In genomic region chr5:80668016-80668969, GRCh38 we compare ENCODE assay signal across 12 cellular contexts. TPM values are rescaled to one million over a fixed set of nuclear protein-coding genes. Genes with fewer than 3 reads are reported as not detected.
DNase-seq lines count a peak whose midpoint lies in the region; ATAC-seq and TF ChIP-seq lines count a peak whose summit lies in the region.
"Had no signal": no experiment of that assay in that cellular context is flagged by ENCODE, and none has a peak within 500 bp of the region (broad histone marks: within the 10 kb centered on the region; RNA-seq: fewer than 3 reads in every experiment).

No MANE protein-coding gene starts in this region.

- H3K9ac ChIP-seq in endodermal cell (ENCODE audit: extremely low read depth, low read length, poor library complexity, severe bottlenecking), result no peak overlapping the region
- no peak overlapping the region for H3K9ac ChIP-seq in subcutaneous abdominal adipose tissue (ENCODE audit: low read length in 5 of 5)
- H3K9ac ChIP-seq: parathyroid adenoma had no signal

- POLR2A ChIA-PET in activated CD4-positive, alpha-beta T cell treated with anti-CD3 and anti-CD28 coated beads for 36 hours (lab: Charles Lee), result interaction anchor here (1.4 kb wide), 1 partner anchor 34 kb away, joined by 8 read pairs; no protein-coding TSS in a partner anchor

- H3K4me3 Mint-ChIP-seq in activated CD4-positive, alpha-beta T cell treated with anti-CD3 and anti-CD28 coated beads for 36 hours, result no peak overlapping the region
- H3K4me3 Mint-ChIP-seq in endodermal cell, result no peak overlapping the region

- H3K4me3 ChIP-seq in endodermal cell (ENCODE audit: low read length) (no peak overlapping the region), subcutaneous abdominal adipose tissue (ENCODE audit: low read depth in 1 of 5, low read length in 5 of 5) (no peak overlapping the region)

- no peaks in the 10 kb centered on the region for H3K27me3 Mint-ChIP-seq in activated CD4-positive, alpha-beta T cell treated with anti-CD3 and anti-CD28 coated beads for 36 hours
- no peaks in the 10 kb centered on the region for H3K27me3 Mint-ChIP-seq in endodermal cell (ENCODE audit: insufficient read depth)

- no peak for TF ChIP-seq CTCF in endodermal cell (conservative IDR thresholded peaks at IDR 0.05)

- 90 to 98% methylated on average over 6 to 16 of the region's 16 CpGs for WGBS in endodermal cell (ENCODE audit: insufficient coverage in 1 of 2, insufficient read length in 1 of 2), 2 experiments

- ATAC-seq in activated CD4-positive, alpha-beta T cell treated with anti-CD3 and anti-CD28 coated beads for 36 hours, result peak; percentile 62
- peak; percentile 82 for ATAC-seq in HG02870 (IDR thresholded peaks at IDR 0.05; ENCODE audit: unreplicated experiment)
- ATAC-seq: Panc1 had no signal

- H3K27me3 ChIP-seq in endodermal cell (ENCODE audit: control insufficient read depth, insufficient read depth, low read length, poor library complexity, severe bottlenecking) (no peaks in the 10 kb centered on the region), subcutaneous abdominal adipose tissue (ENCODE audit: control insufficient read depth in 5 of 5, insufficient read depth in 4 of 5, low read length in 5 of 5) (no peaks in the 10 kb centered on the region)

- DNase-seq in activated CD4-positive, alpha-beta T cell treated with anti-CD3 and anti-CD28 coated beads for 36 hours, result peak; percentile 14
- no peak for DNase-seq in activated CD4-positive, alpha-beta T cell treated with anti-CD3 and anti-CD28 coated beads for 1 hour
- DNase-seq in endodermal cell (peak; percentile 53), NCI-H526 treated with DMSO at 0.1 percent for 48 hours (lab: John Stamatoyannopoulos, UW) (no peak), NCI-H2029 (lab: John Stamatoyannopoulos, UW) (no peak), kidney glomerular epithelial cell (lab: John Stamatoyannopoulos, UW) (no peak)
- DNase-seq: activated CD8-positive, alpha-beta memory T cell treated with anti-CD3 and anti-CD28 coated beads for 24 hours; IMR-90 had no signal

- H3K9me3 ChIP-seq in endodermal cell (ENCODE audit: control insufficient read depth, low read length) (no peaks in the 10 kb centered on the region), subcutaneous abdominal adipose tissue (ENCODE audit: control insufficient read depth in 5 of 5, low read length in 5 of 5) (no peaks in the 10 kb centered on the region)

- H3K27ac ChIP-seq in endodermal cell (ENCODE audit: low read depth, low read length) (no peak overlapping the region), subcutaneous abdominal adipose tissue (ENCODE audit: low read depth, low read length) (peak overlapping the region; percentile 87)
- H3K27ac ChIP-seq: parathyroid adenoma had no signal

- H3K27ac Mint-ChIP-seq in activated CD4-positive, alpha-beta T cell treated with anti-CD3 and anti-CD28 coated beads for 36 hours, result no peak overlapping the region
- no peak overlapping the region for H3K27ac Mint-ChIP-seq in endodermal cell

- CTCF ChIA-PET in activated CD4-positive, alpha-beta T cell treated with anti-CD3 and anti-CD28 coated beads for 36 hours (lab: Charles Lee), result interaction anchor here (0.6 to 2.7 kb wide), 5 partner anchors 12 to 532 kb away, joined by 3 to 10 read pairs (median 4); partner anchors contain the start of genes DHFR and MSH3

- H3K4me1 Mint-ChIP-seq in activated CD4-positive, alpha-beta T cell treated with anti-CD3 and anti-CD28 coated beads for 36 hours, result peaks cover 12% of the 10 kb centered on the region
- no peaks in the 10 kb centered on the region for H3K4me1 Mint-ChIP-seq in endodermal cell

- H3K9me3 Mint-ChIP-seq in activated CD4-positive, alpha-beta T cell treated with anti-CD3 and anti-CD28 coated beads for 36 hours (ENCODE audit: low read depth), result no peaks in the 10 kb centered on the region
- no peaks in the 10 kb centered on the region for H3K9me3 Mint-ChIP-seq in endodermal cell

- intact Hi-C loops in activated CD4-positive, alpha-beta T cell treated with anti-CD3 and anti-CD28 coated beads for 36 hours (cut with DNase I, micrococcal nuclease), result no loop called here

- H3K4me1 ChIP-seq in endodermal cell (ENCODE audit: control insufficient read depth, insufficient read depth, low read length), result no peaks in the 10 kb centered on the region
- H3K4me1 ChIP-seq in subcutaneous abdominal adipose tissue (ENCODE audit: control insufficient read depth in 5 of 5, insufficient read depth in 5 of 5, low read length in 5 of 5), result peaks cover 0 to 54% (median 31%) of the 10 kb centered on the region in 5 donors
- H3K4me1 ChIP-seq: parathyroid adenoma had no signal

- H3K36me3 Mint-ChIP-seq in activated CD4-positive, alpha-beta T cell treated with anti-CD3 and anti-CD28 coated beads for 36 hours (ENCODE audit: low read depth), result peaks cover 49% of the 10 kb centered on the region
- H3K36me3 Mint-ChIP-seq in endodermal cell (ENCODE audit: low read depth), result peaks cover 52% of the 10 kb centered on the region

- H3K36me3 ChIP-seq in endodermal cell (ENCODE audit: control insufficient read depth, insufficient read depth, low read length) (peaks cover 60% of the 10 kb centered on the region), subcutaneous abdominal adipose tissue (ENCODE audit: control insufficient read depth in 5 of 5, insufficient read depth in 5 of 5, low read length in 5 of 5) (peaks cover 13 to 46% (median 24%) of the 10 kb centered on the region in 5 donors)

RNA-seq across cellular contexts. Expression of gene DHFR, which starts 13.5 kb away (rescaled TPM):
- 100 to 1,000 TPM; 105 to 107 TPM for total RNA-seq in activated CD4-positive, alpha-beta T cell treated with anti-CD3 and anti-CD28 coated beads for 36 hours
- 10 to 100 TPM; 48.6 to 58.5 TPM for total RNA-seq in endodermal cell
- polyA plus RNA-seq in endodermal cell (2013, experiment 1 of 2), result 72.5 TPM
- 60.0 TPM for polyA plus RNA-seq in endodermal cell (2013, experiment 2 of 2)

RNA-seq across cellular contexts. Expression of gene MSH3, which starts 13.8 kb away (rescaled TPM):
- total RNA-seq in activated CD4-positive, alpha-beta T cell treated with anti-CD3 and anti-CD28 coated beads for 36 hours, result 10 to 100 TPM; 25.6 to 27.1 TPM
- total RNA-seq in endodermal cell, result 10 to 100 TPM; 17.3 to 25.2 TPM
- polyA plus RNA-seq in endodermal cell (2013, experiment 1 of 2), result 14.0 TPM
- 12.4 TPM for polyA plus RNA-seq in endodermal cell (2013, experiment 2 of 2)

Comparison
In these comparisons a context has a peak if more than half of its experiments do, and no peak if none do; other contexts are left out.
1. DNase-seq: peak in activated CD4-positive, alpha-beta T cell treated with anti-CD3 and anti-CD28 coated beads for 36 hours (single experiment) and endodermal cell (single experiment); none in activated CD4-positive, alpha-beta T cell treated with anti-CD3 and anti-CD28 coated beads for 1 hour (single experiment), NCI-H526 treated with DMSO at 0.1 percent for 48 hours (single experiment), NCI-H2029 (single experiment) and kidney glomerular epithelial cell (single experiment).